ENCODE assay signal across 21 cellular contexts in genomic region chr2:180787330-180787729, GRCh38.
DNase-seq lines count a peak whose midpoint lies in the region; ATAC-seq and TF ChIP-seq lines count a peak whose summit lies in the region.
"Had no signal": no experiment of that assay in that cellular context is flagged by ENCODE, and none has a peak within 500 bp of the region (broad histone marks: within the 10 kb centered on the region; RNA-seq: fewer than 3 reads in every experiment).

No MANE protein-coding gene starts in this region.

- intact Hi-C loops in mammary epithelial cell (cut with micrococcal nuclease), result loop anchor here (10.0 kb wide), 1 partner anchor 183 kb away; no protein-coding TSS in a partner anchor
- intact Hi-C loops in activated CD4-positive, alpha-beta memory T cell treated with anti-CD3 and anti-CD28 coated beads for 36 hours (cut with micrococcal nuclease), result no loop called here

- H3K27me3 ChIP-seq in mammary epithelial cell (ENCODE audit: insufficient read depth, low read length) (no peaks in the 10 kb centered on the region), foreskin keratinocyte (no peaks in the 10 kb centered on the region), SJCRH30 (no peaks in the 10 kb centered on the region)
- H3K27me3 ChIP-seq: BLaER1 had no signal

- no peak for TF ChIP-seq CTCF in AG09319 (IDR thresholded peaks at IDR 0.05; ENCODE audit: low read depth, low read length)
- TF ChIP-seq CTCF in mammary epithelial cell (conservative IDR thresholded peaks at IDR 0.05 in 1 of 2, IDR thresholded peaks at IDR 0.05 in 1 of 2; ENCODE audit: extremely low read depth in 1 of 2, insufficient read depth in 1 of 2, low read depth in 1 of 2, low read length in 2 of 2), result no peak
- no peak for TF ChIP-seq CTCF in foreskin keratinocyte (conservative IDR thresholded peaks at IDR 0.05)

- H3K4me1 ChIP-seq in mammary epithelial cell (ENCODE audit: insufficient read depth, low read length) (no peaks in the 10 kb centered on the region), foreskin keratinocyte (no peaks in the 10 kb centered on the region), SJCRH30 (no peaks in the 10 kb centered on the region)
- H3K4me1 ChIP-seq: BLaER1 had no signal

- POLR2A ChIA-PET in activated CD4-positive, alpha-beta memory T cell treated with anti-CD3 and anti-CD28 coated beads for 36 hours (lab: Charles Lee), result no interaction called here

- H3K4me1 Mint-ChIP-seq in activated CD4-positive, alpha-beta memory T cell treated with anti-CD3 and anti-CD28 coated beads for 36 hours (ENCODE audit: low read depth), result no peaks in the 10 kb centered on the region
- H3K4me1 Mint-ChIP-seq: CD4-positive, alpha-beta memory T cell; IgD-negative memory B cell had no signal

- CTCF ChIA-PET in mammary epithelial cell (lab: Charles Lee; ENCODE audit: low non-redundant PET), result no interaction called here
- CTCF ChIA-PET in activated CD4-positive, alpha-beta memory T cell treated with anti-CD3 and anti-CD28 coated beads for 36 hours (lab: Charles Lee), result no interaction called here

- no peaks in the 10 kb centered on the region for H3K9me3 ChIP-seq in mammary epithelial cell (replicated peaks; ENCODE audit: insufficient read depth, low read length)
- H3K9me3 ChIP-seq in SJCRH30 (replicated peaks), result peaks cover 5% of the 10 kb centered on the region
- H3K9me3 ChIP-seq: BLaER1 had no signal

- H3K9ac ChIP-seq in mammary epithelial cell (ENCODE audit: insufficient read depth, low read length), result no peak overlapping the region
- H3K9ac ChIP-seq: BLaER1 had no signal

- DNase-seq in AG09319 (ENCODE audit: extremely low read depth, low read depth) (peak; percentile 27), M059J (ENCODE audit: low read depth) (peak; percentile 61), mammary epithelial cell (peak; percentile 61), foreskin keratinocyte (no peak), SJCRH30 (no peak), NCI-H2029 (lab: John Stamatoyannopoulos, UW) (no peak)
- no peak for DNase-seq in activated CD4-positive, alpha-beta memory T cell treated with anti-CD3 and anti-CD28 coated beads for 36 hours
- DNase-seq: Calu3; CD4-positive, alpha-beta memory T cell; H9; Karpas-422; MM.1S; NCI-H1092 treated with DMSO at 0.1 percent for 48 hours; NCI-H2107; NCI-H510A treated with DMSO at 0.1 percent for 48 hours; NCI-H82; SIG-M5 had no signal

- no TSS peak for BruUV-seq in mammary epithelial cell (replicated peaks; lab: Mats Ljungman, UMichigan)

- no peaks in the 10 kb centered on the region for H3K9me3 Mint-ChIP-seq in activated CD4-positive, alpha-beta memory T cell treated with anti-CD3 and anti-CD28 coated beads for 36 hours

- H3K4me2 ChIP-seq in mammary epithelial cell (ENCODE audit: insufficient read depth, low read depth, low read length), result no peak overlapping the region
- H3K4me2 ChIP-seq: BLaER1 had no signal

- no peaks in the 10 kb centered on the region for H4K20me1 ChIP-seq in mammary epithelial cell (ENCODE audit: insufficient read depth, low read length)
- H4K20me1 ChIP-seq: BLaER1 had no signal

- H2AFZ ChIP-seq in mammary epithelial cell (ENCODE audit: low read depth, low read length), result no peak overlapping the region

- 100% methylated on average over 1 of the region's 1 CpG for WGBS in mammary epithelial cell (ENCODE audit: low coverage, missing lambda C conversion rate)

- dilution Hi-C loops in mammary epithelial cell (cut with HindIII; ENCODE audit: low sequenced_read_pairs), result no loop called here

- H3K4me3 ChIP-seq in mammary epithelial cell (replicated peaks in 1 of 3; ENCODE audit: insufficient read depth in 1 of 3, low read depth in 2 of 3, low read length in 3 of 3), result no peak overlapping the region
- H3K4me3 ChIP-seq in SJCRH30, result no peak overlapping the region
- H3K4me3 ChIP-seq: BLaER1 had no signal

- H3K27ac Mint-ChIP-seq in activated CD4-positive, alpha-beta memory T cell treated with anti-CD3 and anti-CD28 coated beads for 36 hours, result no peak overlapping the region
- H3K27ac Mint-ChIP-seq: CD4-positive, alpha-beta memory T cell; H9; IgD-negative memory B cell had no signal

- peaks cover 4% of the 10 kb centered on the region for H3K27me3 Mint-ChIP-seq in activated CD4-positive, alpha-beta memory T cell treated with anti-CD3 and anti-CD28 coated beads for 36 hours

- ATAC-seq in foreskin keratinocyte (peak; percentile 78), GM21526 (IDR thresholded peaks at IDR 0.05; ENCODE audit: low FRiP score, unreplicated experiment) (no peak)

- no peaks in the 10 kb centered on the region for H3K79me2 ChIP-seq in mammary epithelial cell (ENCODE audit: insufficient read depth, low read length)

- in situ Hi-C loops in mammary epithelial cell (cut with MboI; ENCODE audit: low sequenced_read_pairs in 2 of 2), result no loop called here

- no peaks in the 10 kb centered on the region for H3K36me3 Mint-ChIP-seq in activated CD4-positive, alpha-beta memory T cell treated with anti-CD3 and anti-CD28 coated beads for 36 hours
- H3K36me3 Mint-ChIP-seq: CD4-positive, alpha-beta memory T cell; IgD-negative memory B cell had no signal

- no peak overlapping the region for H3K4me3 Mint-ChIP-seq in activated CD4-positive, alpha-beta memory T cell treated with anti-CD3 and anti-CD28 coated beads for 36 hours
- H3K4me3 Mint-ChIP-seq: CD4-positive, alpha-beta memory T cell; H9; IgD-negative memory B cell had no signal

- no peak overlapping the region for H3K27ac ChIP-seq in mammary epithelial cell (ENCODE audit: insufficient read depth, low read depth, low read length)
- H3K27ac ChIP-seq in foreskin keratinocyte, result no peak overlapping the region
- H3K27ac ChIP-seq in SJCRH30, result no peak overlapping the region
- H3K27ac ChIP-seq: BLaER1, RWPE1 had no signal

- H3K36me3 ChIP-seq in mammary epithelial cell (ENCODE audit: insufficient read depth, low read length) (no peaks in the 10 kb centered on the region), SJCRH30 (no peaks in the 10 kb centered on the region)
- H3K36me3 ChIP-seq: BLaER1 had no signal

Comparison
In these comparisons a context has a peak if more than half of its experiments do, and no peak if none do; other contexts are left out.
1. DNase-seq: peak in AG09319 (single experiment), M059J (single experiment) and mammary epithelial cell (single experiment); none in foreskin keratinocyte (0 of 2), SJCRH30 (0 of 2), activated CD4-positive, alpha-beta memory T cell treated with anti-CD3 and anti-CD28 coated beads for 36 hours (single experiment) and NCI-H2029 (single experiment).